Comparison of ENCODE assay signal across 17 cellular contexts in genomic region chr20:48405909-48406308, GRCh38.
DNase-seq lines count a peak whose midpoint lies in the region; ATAC-seq and TF ChIP-seq lines count a peak whose summit lies in the region.
"Had no signal": no experiment of that assay in that cellular context is flagged by ENCODE, and none has a peak within 500 bp of the region (broad histone marks: within the 10 kb centered on the region; RNA-seq: fewer than 3 reads in every experiment).

No MANE protein-coding gene starts in this region.

- H4K20me1 ChIP-seq in SK-N-SH (ENCODE audit: insufficient read depth) = no peaks in the 10 kb centered on the region

- POLR2A ChIA-PET in SK-N-SH (lab: Yijun Ruan, JAX) = no interaction called here

- TF ChIP-seq EP300 in SK-N-SH (IDR thresholded peaks at IDR 0.05; ENCODE audit: borderline replicate concordance in 1 of 2, low read depth in 1 of 2, low read length in 1 of 2) = no peak

- H3K4me3 ChIP-seq in left ventricle myocardium inferior = no peak overlapping the region
- no peak overlapping the region for H3K4me3 ChIP-seq in SK-N-SH (ENCODE audit: low read depth in 2 of 2, low read length in 1 of 2)
- H3K4me3 ChIP-seq: upper lobe of right lung had no signal

- WGBS in SK-N-SH (ENCODE audit: low lambda C conversion rate) = 92% methylated on average over 7 of the region's 13 CpGs

- H3K27ac ChIP-seq in left ventricle myocardium inferior (replicated peaks) (no peak overlapping the region), SK-N-SH (ENCODE audit: low read depth in 2 of 2, low read length in 1 of 2) (no peak overlapping the region)
- H3K27ac ChIP-seq: epithelial cell of prostate, upper lobe of right lung had no signal

- DNase-seq in left cardiac atrium (peak; percentile 37), left ventricle myocardium inferior (no peak), SK-N-SH (peak; percentile 46), iPS-NIHi11 (ENCODE audit: low spot score) (peak; percentile 46), NCI-H2107 (lab: John Stamatoyannopoulos, UW) (no peak)
- peak; percentile 25 for DNase-seq in stimulated activated naive CD8-positive, alpha-beta T cell treated with anti-CD3 and anti-CD28 coated beads, Interleukin-15, Interleukin-2, amounts not matched to agents 100 U/mL and 50 U/mL, for 24 hours
- DNase-seq: activated T-cell treated with anti-CD3 and anti-CD28 coated beads, Interleukin-2, amount 50 U/mL, for 1 hour; CD4-positive, CD25-positive, alpha-beta regulatory T cell; cerebellar nuclear complex; KG1; NCI-H2227 treated with DMSO at 0.1 percent for 48 hours; Right ventricle myocardium superior; stimulated activated naive CD4-positive, alpha-beta T cell; upper lobe of right lung had no signal

- H3K9me3 ChIP-seq in left ventricle myocardium inferior (replicated peaks) (no peaks in the 10 kb centered on the region), SK-N-SH (no peaks in the 10 kb centered on the region)
- H3K9me3 ChIP-seq: upper lobe of right lung had no signal

- no peaks in the 10 kb centered on the region for H3F3A ChIP-seq in SK-N-SH (replicated peaks; ENCODE audit: insufficient read depth)

- H3K9me2 ChIP-seq in SK-N-SH = no peaks in the 10 kb centered on the region

- CTCF ChIA-PET in SK-N-SH (lab: Yijun Ruan, JAX) = no interaction called here

- TF ChIP-seq CTCF in left ventricle myocardium inferior (IDR thresholded peaks at IDR 0.05; ENCODE audit: borderline replicate concordance) (no peak), SK-N-SH (IDR thresholded peaks at IDR 0.05) (no peak)

- H3K27me3 ChIP-seq in left ventricle myocardium inferior (ENCODE audit: low read depth) = no peaks in the 10 kb centered on the region
- peaks cover 3% of the 10 kb centered on the region; the same call in 1 of the 2 replicates for H3K27me3 ChIP-seq in SK-N-SH (ENCODE audit: insufficient read depth)
- H3K27me3 ChIP-seq: upper lobe of right lung had no signal

- H3K4me1 ChIP-seq in left ventricle myocardium inferior (peaks cover 11% of the 10 kb centered on the region), SK-N-SH (ENCODE audit: control insufficient read depth in 1 of 2, insufficient read depth in 2 of 2, low read depth in 1 of 2, low read length in 1 of 2) (peaks cover 0 to 6% of the 10 kb centered on the region in 2 experiments; a peak in 1 of 4 replicates)
- H3K4me1 ChIP-seq: upper lobe of right lung had no signal

- intact Hi-C loops in left cardiac atrium (cut with DNase I) (no loop called here), left ventricle myocardium inferior (cut with micrococcal nuclease) (no loop called here)

- H2AFZ ChIP-seq in SK-N-SH (ENCODE audit: low read depth) = no peak overlapping the region

- peak; percentile 10; the same call in 1 of the 2 replicates for TF ChIP-seq RAD21 in SK-N-SH (IDR thresholded peaks at IDR 0.05; ENCODE audit: low read length)

- no peak overlapping the region for H3K4me2 ChIP-seq in SK-N-SH

- no peaks in the 10 kb centered on the region for H3K79me2 ChIP-seq in SK-N-SH (ENCODE audit: insufficient read depth)

- H3K36me3 ChIP-seq in left ventricle myocardium inferior (no peaks in the 10 kb centered on the region), SK-N-SH (replicated peaks in 1 of 2; ENCODE audit: control insufficient read depth in 1 of 2, insufficient read depth in 2 of 2, low read length in 1 of 2) (no peaks in the 10 kb centered on the region)
- H3K36me3 ChIP-seq: upper lobe of right lung had no signal

- H3K9ac ChIP-seq in SK-N-SH = no peak overlapping the region

- ATAC-seq in left cardiac atrium = peak in 1 of 2 donors; percentile 60
- ATAC-seq in stimulated activated naive CD8-positive, alpha-beta T cell treated with anti-CD3 and anti-CD28 coated beads, Interleukin-15, Interleukin-2, amounts not matched to agents 100 U/mL and 50 U/mL, for 24 hours = peak; percentile 62
- ATAC-seq in HG03342 (IDR thresholded peaks at IDR 0.05; ENCODE audit: unreplicated experiment) = no peak
- no peak for ATAC-seq in HG03097 (IDR thresholded peaks at IDR 0.05; ENCODE audit: low FRiP score, unreplicated experiment)
- ATAC-seq: upper lobe of right lung had no signal

TF ChIP-seq in SK-N-SH, 30 proteins besides CTCF, POLR2A, EP300 and RAD21:
- TF ChIP-seq TAF1 (IDR thresholded peaks at IDR 0.05; ENCODE audit: borderline replicate concordance, low read depth, low read length) (no peak), NRF1 (IDR thresholded peaks at IDR 0.05; ENCODE audit: low read depth, low read length) (no peak), FOSL2 (IDR thresholded peaks at IDR 0.05; ENCODE audit: borderline replicate concordance, low read depth) (no peak), USF1 (IDR thresholded peaks at IDR 0.05; ENCODE audit: borderline replicate concordance, low read depth) (no peak)

Comparison
In these comparisons a context has a peak if more than half of its experiments do, and no peak if none do; other contexts are left out.
1. DNase-seq: peak in left cardiac atrium (single experiment), SK-N-SH (single experiment), iPS-NIHi11 (single experiment) and stimulated activated naive CD8-positive, alpha-beta T cell treated with anti-CD3 and anti-CD28 coated beads, Interleukin-15, Interleukin-2, amounts not matched to agents 100 U/mL and 50 U/mL, for 24 hours (single experiment); none in left ventricle myocardium inferior (single experiment) and NCI-H2107 (single experiment).